Comparison of ENCODE assay signal across 15 cellular contexts in the genomic region with DNA sequence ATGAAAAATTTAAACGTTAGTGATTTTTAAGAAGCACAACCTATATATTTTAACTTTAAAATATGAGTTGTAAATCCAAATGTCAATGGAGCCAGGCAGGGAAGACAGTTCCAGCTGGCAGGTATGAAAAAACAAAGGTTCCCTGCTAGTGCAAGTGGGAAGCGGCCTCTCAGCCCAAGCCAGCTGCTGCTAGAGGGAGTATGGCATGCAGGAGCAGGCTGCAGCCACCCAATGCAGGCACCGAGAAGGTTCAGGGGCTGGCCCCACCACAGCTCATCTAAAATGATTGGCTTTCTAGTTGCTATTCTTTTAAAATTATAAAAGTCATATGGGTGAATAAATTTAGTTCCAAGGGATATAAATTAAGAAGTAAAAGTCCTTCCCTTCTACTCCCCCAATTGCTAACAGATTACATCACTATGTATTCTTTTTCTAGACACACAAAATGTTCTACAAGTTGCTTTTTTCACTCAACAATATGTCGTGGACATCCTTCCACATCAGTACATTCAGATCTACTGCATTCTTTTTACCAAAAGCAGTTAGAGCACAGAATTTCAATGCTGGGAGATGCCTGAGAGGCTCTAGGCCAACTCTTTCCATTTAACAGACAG.
DNase-seq lines count a peak whose midpoint lies in the region; ATAC-seq and TF ChIP-seq lines count a peak whose summit lies in the region.
"Had no signal": no experiment of that assay in that cellular context is flagged by ENCODE, and none has a peak within 500 bp of the region (broad histone marks: within the 10 kb centered on the region; RNA-seq: fewer than 3 reads in every experiment).

No MANE protein-coding gene starts in this region.

- no peak for TF ChIP-seq RAD21 in SK-N-SH (IDR thresholded peaks at IDR 0.05; ENCODE audit: low read length)

- H3K27me3 ChIP-seq in SK-N-SH (ENCODE audit: insufficient read depth) (no peaks in the 10 kb centered on the region), muscle layer of colon (ENCODE audit: control insufficient read depth in 1 of 2, insufficient read depth in 2 of 2, low read length in 2 of 2) (no peaks in the 10 kb centered on the region), tibial artery (no peaks in the 10 kb centered on the region)

- TF ChIP-seq EP300 in SK-N-SH (IDR thresholded peaks at IDR 0.05; ENCODE audit: borderline replicate concordance in 1 of 2, low read depth in 1 of 2, low read length in 1 of 2), result no peak

- no peak overlapping the region for H3K4me2 ChIP-seq in SK-N-SH
- H3K4me2 ChIP-seq: KMS-11 had no signal

- no peaks in the 10 kb centered on the region for H3K36me3 ChIP-seq in SK-N-SH (replicated peaks in 1 of 2; ENCODE audit: control insufficient read depth in 1 of 2, insufficient read depth in 2 of 2, low read length in 1 of 2)
- no peaks in the 10 kb centered on the region for H3K36me3 ChIP-seq in muscle layer of colon (ENCODE audit: insufficient read depth, low read length)
- H3K36me3 ChIP-seq in tibial artery, result no peaks in the 10 kb centered on the region

- H3K79me2 ChIP-seq in SK-N-SH (ENCODE audit: insufficient read depth), result no peaks in the 10 kb centered on the region; the same call in 1 of the 2 replicates

- no peak overlapping the region for H3K9ac ChIP-seq in SK-N-SH
- H3K9ac ChIP-seq in muscle layer of colon (ENCODE audit: low read length), result no peak overlapping the region
- H3K9ac ChIP-seq: KMS-11 had no signal

- no peaks in the 10 kb centered on the region for H3K9me2 ChIP-seq in SK-N-SH

- intact Hi-C loops in tibial artery (cut with DNase I; ENCODE audit: low total_unique reads), result loop anchor here (5.0 kb wide), 1 partner anchor 73 kb away; no protein-coding TSS in a partner anchor

- no peaks in the 10 kb centered on the region for H3K9me3 ChIP-seq in SK-N-SH
- no peaks in the 10 kb centered on the region for H3K9me3 ChIP-seq in muscle layer of colon (ENCODE audit: low read length)
- H3K9me3 ChIP-seq in tibial artery, result no peaks in the 10 kb centered on the region

- peak overlapping the region; percentile 46 to 69; a peak in 3 of 4 replicates for H3K27ac ChIP-seq in SK-N-SH (ENCODE audit: low read depth in 2 of 2, low read length in 1 of 2)
- H3K27ac ChIP-seq in coronary artery, result peak overlapping the region; percentile 40 to 60
- H3K27ac ChIP-seq in muscle layer of colon (ENCODE audit: low read depth, low read length), result peak overlapping the region; percentile 25
- peak overlapping the region; percentile 42 to 65 for H3K27ac ChIP-seq in tibial artery
- H3K27ac ChIP-seq: KMS-11 had no signal

- no peak for TF ChIP-seq CTCF in SK-N-SH (IDR thresholded peaks at IDR 0.05)
- TF ChIP-seq CTCF in coronary artery (IDR thresholded peaks at IDR 0.05), result no peak
- TF ChIP-seq CTCF in tibial artery (IDR thresholded peaks at IDR 0.05), result no peak

- peaks cover 32 to 53% of the 10 kb centered on the region in 2 experiments; a peak in 3 of 4 replicates for H3K4me1 ChIP-seq in SK-N-SH (ENCODE audit: control insufficient read depth in 1 of 2, insufficient read depth in 2 of 2, low read depth in 1 of 2, low read length in 1 of 2)
- peaks cover 56% of the 10 kb centered on the region for H3K4me1 ChIP-seq in muscle layer of colon (ENCODE audit: insufficient read depth, low read length)
- H3K4me1 ChIP-seq in tibial artery, result peaks cover 0 to 69% (median 54%) of the 10 kb centered on the region in 4 donors

- no peaks in the 10 kb centered on the region for H4K20me1 ChIP-seq in SK-N-SH (ENCODE audit: insufficient read depth)

- DNase-seq in SK-N-SH (no peak), coronary artery (ENCODE audit: low spot score) (no peak), tibial artery (no peak), NCI-H1092 treated with DMSO at 0.1 percent for 48 hours (lab: John Stamatoyannopoulos, UW) (no peak), NCI-H524 treated with DMSO at 0.1 percent for 48 hours (lab: John Stamatoyannopoulos, UW) (no peak)
- DNase-seq: activated CD4-positive, CD25-positive, alpha-beta regulatory T cell treated with anti-CD3 and anti-CD28 coated beads, Interleukin-2, amount 50 U/mL, for 72 hours; activated naive CD4-positive, alpha-beta T cell treated with anti-CD3 and anti-CD28 coated beads, Interleukin-2, amount 50 U/mL, for 16 hours; COR-L47; islet precursor cell; NCI-H526 treated with DMSO at 0.1 percent for 48 hours; trophoblast cell had no signal

- POLR2A ChIA-PET in SK-N-SH (lab: Yijun Ruan, JAX), result no interaction called here

- H2AFZ ChIP-seq in SK-N-SH (ENCODE audit: low read depth), result no peak overlapping the region

- CTCF ChIA-PET in SK-N-SH (lab: Yijun Ruan, JAX), result interaction anchor here (0.8 to 1.7 kb wide), 3 partner anchors 8 to 66 kb away, joined by 3 to 4 read pairs (median 4); no protein-coding TSS in a partner anchor

- ATAC-seq in SK-N-SH treated with all-trans-retinoic acid at 6 μM for 48 hours (no peak), GM19324 (IDR thresholded peaks at IDR 0.05; ENCODE audit: low FRiP score, unreplicated experiment) (no peak)

- WGBS in SK-N-SH (ENCODE audit: low lambda C conversion rate), result 87% methylated on average over 4 of the region's 4 CpGs

- H3K4me3 ChIP-seq in SK-N-SH (ENCODE audit: low read depth in 2 of 2, low read length in 1 of 2) (no peak overlapping the region), coronary artery (no peak overlapping the region), muscle layer of colon (ENCODE audit: low read depth in 1 of 2, low read length in 2 of 2) (no peak overlapping the region), tibial artery (no peak overlapping the region)

- H3F3A ChIP-seq in SK-N-SH (replicated peaks; ENCODE audit: insufficient read depth), result peaks cover 5% of the 10 kb centered on the region

TF ChIP-seq in SK-N-SH, 30 proteins besides CTCF, POLR2A, EP300 and RAD21:
- TF ChIP-seq EZH2phosphoT487 (IDR thresholded peaks at IDR 0.05; ENCODE audit: borderline replicate concordance, low read depth) (no peak), NRF1 (IDR thresholded peaks at IDR 0.05; ENCODE audit: low read depth, low read length) (no peak), SMC3 (IDR thresholded peaks at IDR 0.05; ENCODE audit: low read depth, low read length) (no peak), FOXJ3 (CRISPR knock-in tag; IDR thresholded peaks at IDR 0.05) (no peak), TEAD4 (IDR thresholded peaks at IDR 0.05; ENCODE audit: borderline replicate concordance, insufficient read depth) (no peak)
- TF ChIP-seq, protein P1, sequence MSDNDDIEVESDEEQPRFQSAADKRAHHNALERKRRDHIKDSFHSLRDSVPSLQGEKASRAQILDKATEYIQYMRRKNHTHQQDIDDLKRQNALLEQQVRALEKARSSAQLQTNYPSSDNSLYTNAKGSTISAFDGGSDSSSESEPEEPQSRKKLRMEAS (IDR thresholded peaks at IDR 0.05; ENCODE audit: low read depth), result no peak

TF ChIP-seq in SK-N-SH treated with all-trans-retinoic acid at 6 μM for 48 hours, 23 proteins besides CTCF, POLR2A, EP300 and RAD21:
- TF ChIP-seq ZC3H10 (CRISPR knock-in tag; IDR thresholded peaks at IDR 0.05) (no peak), CSDC2 (CRISPR knock-in tag; IDR thresholded peaks at IDR 0.05) (no peak), ZNF70 (CRISPR knock-in tag; IDR thresholded peaks at IDR 0.05) (no peak), ISL1 (CRISPR knock-in tag; IDR thresholded peaks at IDR 0.05) (no peak)
- TF ChIP-seq, protein P2, sequence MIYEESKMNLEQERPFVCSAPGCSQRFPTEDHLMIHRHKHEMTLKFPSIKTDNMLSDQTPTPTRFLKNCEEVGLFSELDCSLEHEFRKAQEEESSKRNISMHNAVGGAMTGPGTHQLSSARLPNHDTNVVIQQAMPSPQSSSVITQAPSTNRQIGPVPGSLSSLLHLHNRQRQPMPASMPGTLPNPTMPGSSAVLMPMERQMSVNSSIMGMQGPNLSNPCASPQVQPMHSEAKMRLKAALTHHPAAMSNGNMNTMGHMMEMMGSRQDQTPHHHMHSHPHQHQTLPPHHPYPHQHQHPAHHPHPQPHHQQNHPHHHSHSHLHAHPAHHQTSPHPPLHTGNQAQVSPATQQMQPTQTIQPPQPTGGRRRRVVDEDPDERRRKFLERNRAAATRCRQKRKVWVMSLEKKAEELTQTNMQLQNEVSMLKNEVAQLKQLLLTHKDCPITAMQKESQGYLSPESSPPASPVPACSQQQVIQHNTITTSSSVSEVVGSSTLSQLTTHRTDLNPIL (CRISPR knock-in tag; IDR thresholded peaks at IDR 0.05; ENCODE audit: low read depth), result no peak
